ENCODE assay signal across 9 cellular contexts in the genomic region with DNA sequence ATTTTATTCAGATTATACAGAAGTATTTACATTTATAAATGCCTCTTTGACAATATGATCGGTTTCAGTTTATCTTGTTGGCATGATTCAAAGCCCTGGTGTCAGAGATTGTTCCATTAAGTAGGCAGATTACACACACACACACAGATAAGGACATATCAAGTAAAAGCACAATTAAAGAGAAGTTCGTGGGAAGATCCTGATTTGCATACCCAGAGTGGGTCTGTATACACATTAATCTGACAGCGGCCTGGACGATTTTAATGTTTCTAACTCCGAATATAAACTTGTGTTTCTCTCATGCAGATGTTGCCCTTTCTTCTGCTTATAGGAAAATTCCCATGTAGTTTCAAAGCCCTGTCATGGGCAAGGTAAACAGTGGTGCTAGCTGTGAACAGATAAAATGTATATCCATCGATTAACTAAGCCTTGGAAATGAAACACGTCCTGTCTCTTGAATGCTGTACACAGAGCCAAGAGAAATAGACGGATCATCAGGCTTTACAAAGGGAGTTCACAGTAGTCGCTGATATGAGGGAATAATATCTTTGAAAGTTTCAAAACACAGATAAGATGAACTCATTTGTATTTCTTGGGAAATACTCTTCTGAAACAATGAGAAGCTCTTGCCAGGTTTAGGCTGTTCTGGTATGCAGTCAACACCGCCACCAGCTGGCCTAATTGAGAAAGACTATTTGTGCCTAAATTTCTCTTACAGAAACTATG.
DNase-seq lines count a peak whose midpoint lies in the region; ATAC-seq and TF ChIP-seq lines count a peak whose summit lies in the region.
"Had no signal": no experiment of that assay in that cellular context is flagged by ENCODE, and none has a peak within 500 bp of the region (broad histone marks: within the 10 kb centered on the region; RNA-seq: fewer than 3 reads in every experiment).

No MANE protein-coding gene starts in this region.

- H3K27ac ChIP-seq in hepatocyte (peak overlapping the region; percentile 21), smooth muscle cell (ENCODE audit: low read depth) (no peak overlapping the region)
- H3K27ac ChIP-seq: BLaER1 treated with 17β-estradiol and CSF1 and Interleukin-3, amounts not matched to agents 10 nM and 100 nM had no signal

- peak; percentile 81 for TF ChIP-seq CTCF in astrocyte of the spinal cord (IDR thresholded peaks at IDR 0.05; ENCODE audit: low read depth, low read length)
- peak; percentile 91 for TF ChIP-seq CTCF in hepatocyte (IDR thresholded peaks at IDR 0.05; ENCODE audit: poor library complexity)
- peak; percentile 78 for TF ChIP-seq CTCF in smooth muscle cell (IDR thresholded peaks at IDR 0.05; ENCODE audit: borderline replicate concordance, insufficient read depth, poor library complexity, severe bottlenecking)

- H2AFZ ChIP-seq in hepatocyte (peak overlapping the region; percentile 19), smooth muscle cell (ENCODE audit: low read depth) (no peak overlapping the region)

- no peak for ATAC-seq in HG03135 (IDR thresholded peaks at IDR 0.05; ENCODE audit: unreplicated experiment)

- H4K20me1 ChIP-seq in hepatocyte (ENCODE audit: insufficient read depth, poor library complexity, severe bottlenecking) (no peaks in the 10 kb centered on the region), smooth muscle cell (ENCODE audit: low read depth) (no peaks in the 10 kb centered on the region)
- H4K20me1 ChIP-seq: BLaER1 treated with 17β-estradiol and CSF1 and Interleukin-3, amounts not matched to agents 10 nM and 100 nM had no signal

- in situ Hi-C loops in astrocyte of the spinal cord (cut with HindIII; ENCODE audit: low sequenced_read_pairs) = no loop called here

- H3K4me1 ChIP-seq in hepatocyte (ENCODE audit: insufficient read depth) = peaks cover 7% of the 10 kb centered on the region
- no peaks in the 10 kb centered on the region for H3K4me1 ChIP-seq in smooth muscle cell (ENCODE audit: low read depth)

- H3K4me2 ChIP-seq in hepatocyte = peak overlapping the region; percentile 39
- H3K4me2 ChIP-seq in smooth muscle cell = no peak overlapping the region
- H3K4me2 ChIP-seq: BLaER1 treated with 17β-estradiol and CSF1 and Interleukin-3, amounts not matched to agents 10 nM and 100 nM had no signal

- no peaks in the 10 kb centered on the region for H3K79me2 ChIP-seq in hepatocyte
- no peaks in the 10 kb centered on the region for H3K79me2 ChIP-seq in smooth muscle cell (ENCODE audit: low read depth)

- H3K9me3 ChIP-seq in hepatocyte (ENCODE audit: low read depth) = no peaks in the 10 kb centered on the region
- H3K9me3 ChIP-seq in smooth muscle cell (replicated peaks; ENCODE audit: low read depth) = no peaks in the 10 kb centered on the region
- H3K9me3 ChIP-seq: BLaER1 treated with 17β-estradiol and CSF1 and Interleukin-3, amounts not matched to agents 10 nM and 100 nM had no signal

- H3K27me3 ChIP-seq in hepatocyte = no peaks in the 10 kb centered on the region
- H3K27me3 ChIP-seq in smooth muscle cell (ENCODE audit: low read depth) = peaks cover 21% of the 10 kb centered on the region
- H3K27me3 ChIP-seq: BLaER1 treated with 17β-estradiol and CSF1 and Interleukin-3, amounts not matched to agents 10 nM and 100 nM had no signal

- no peak overlapping the region for H3K4me3 ChIP-seq in astrocyte of the spinal cord (ENCODE audit: low read depth, low read length)
- H3K4me3 ChIP-seq in hepatocyte = no peak overlapping the region
- H3K4me3 ChIP-seq in smooth muscle cell = no peak overlapping the region
- H3K4me3 ChIP-seq: BLaER1 treated with 17β-estradiol and CSF1 and Interleukin-3, amounts not matched to agents 10 nM and 100 nM had no signal

- no peak overlapping the region for H3K9ac ChIP-seq in smooth muscle cell (ENCODE audit: low read depth)
- H3K9ac ChIP-seq: BLaER1 treated with 17β-estradiol and CSF1 and Interleukin-3, amounts not matched to agents 10 nM and 100 nM had no signal

- H3F3A ChIP-seq in smooth muscle cell (ENCODE audit: low read depth) = no peaks in the 10 kb centered on the region

- H3K9me2 ChIP-seq in hepatocyte (replicated peaks; ENCODE audit: insufficient read depth) = no peaks in the 10 kb centered on the region

- 47% methylated on average over 10 of the region's 10 CpGs for WGBS in hepatocyte (ENCODE audit: low lambda C conversion rate, missing lambda C conversion rate)
- 64% methylated on average over 10 of the region's 10 CpGs for WGBS in smooth muscle cell (ENCODE audit: low lambda C conversion rate)

- H3K36me3 ChIP-seq in hepatocyte (replicated peaks; ENCODE audit: insufficient read depth, low read depth) (no peaks in the 10 kb centered on the region), smooth muscle cell (ENCODE audit: low read depth) (no peaks in the 10 kb centered on the region)
- H3K36me3 ChIP-seq: BLaER1 treated with 17β-estradiol and CSF1 and Interleukin-3, amounts not matched to agents 10 nM and 100 nM had no signal

- DNase-seq in DMS79 treated with DMSO at 0.1 percent for 48 hours (lab: John Stamatoyannopoulos, UW) (peak; percentile 27), DMS79 (lab: John Stamatoyannopoulos, UW) (no peak), NCI-H1105 (lab: John Stamatoyannopoulos, UW) (peak; percentile 39), T-helper 2 cell (peak in 4 of 5 experiments; percentile 4 to 48 (median 18)), astrocyte of the spinal cord (ENCODE audit: low read depth, low spot score) (peak; percentile 80), hepatocyte (ENCODE audit: low spot score) (peak; percentile 73), smooth muscle cell (lab: John Stamatoyannopoulos, UW; ENCODE audit: unreplicated experiment) (no peak)

Comparison
In these comparisons a context has a peak if more than half of its experiments do, and no peak if none do; other contexts are left out.
1. DNase-seq: peak in DMS79 treated with DMSO at 0.1 percent for 48 hours (single experiment), NCI-H1105 (single experiment), T-helper 2 cell (4 of 5), astrocyte of the spinal cord (single experiment) and hepatocyte (single experiment); none in DMS79 (single experiment) and smooth muscle cell (single experiment).
2. Peak in every context shown above with its lines, with median percentiles within 50 percentile points of each other: CTCF ChIP-seq.